16 cellular contexts compared by ENCODE assay signal in the genomic region with DNA sequence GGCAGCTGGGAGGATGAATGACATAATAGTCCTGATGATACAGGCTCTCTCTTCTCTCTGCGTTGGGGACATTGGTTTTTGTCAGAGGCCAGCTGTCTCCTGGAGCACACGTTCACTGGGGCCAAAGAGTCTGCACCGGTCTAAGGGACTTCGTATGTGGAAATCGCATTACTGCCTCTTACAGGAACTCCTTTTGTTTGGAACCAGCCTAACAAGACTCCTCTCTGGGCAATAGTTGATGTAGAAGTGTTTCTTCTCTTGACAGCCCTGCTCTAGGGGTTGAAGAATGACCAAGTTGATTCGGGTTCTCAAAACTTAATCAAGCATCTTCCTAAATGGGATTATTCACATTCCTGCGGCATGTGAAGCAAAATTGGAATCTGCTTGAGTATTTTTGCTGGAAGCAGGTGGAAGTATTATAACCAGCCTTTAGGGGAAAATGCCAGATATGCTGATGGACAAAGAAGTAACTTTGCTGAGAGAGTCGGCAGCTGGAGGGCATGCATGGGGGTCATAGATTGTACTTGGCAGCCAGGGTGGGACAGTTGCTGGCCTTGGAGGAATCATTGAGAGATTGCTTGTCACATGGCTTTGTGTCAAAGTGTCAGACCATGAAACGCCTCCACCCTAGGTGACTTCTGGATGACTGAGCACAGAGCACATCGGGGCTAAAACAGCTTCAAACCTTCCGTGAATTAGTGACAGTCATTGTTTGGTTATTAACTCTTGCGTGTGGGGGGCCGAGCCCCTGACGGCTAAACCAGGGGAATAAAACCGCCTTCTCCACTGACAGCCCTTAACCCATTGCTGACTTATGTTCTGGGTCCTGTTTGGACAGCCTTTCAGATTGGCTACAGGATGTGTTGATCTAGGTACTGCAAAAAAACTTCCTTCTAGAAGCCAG.
A peak's percentile ranks its signal among the peaks of the same experiment; 100 is the strongest.
DNase-seq lines count a peak whose midpoint lies in the region; ATAC-seq and FAIRE-seq lines count a peak whose summit lies in the region.
"Had no signal": no experiment of that assay in that cellular context is flagged by ENCODE, and none has a peak within 500 bp of the region (broad histone marks: within the 10 kb centered on the region; RNA-seq: fewer than 3 reads in every experiment).

No MANE protein-coding gene starts in this region.

- DNase-seq in ACHN (peak; percentile 84), RCC 7860 (ENCODE audit: low spot score) (peak; percentile 25), left kidney (ENCODE audit: low read depth, low spot score) (peak; percentile 77), OCI-M2 (lab: John Stamatoyannopoulos, UW; ENCODE audit: unreplicated experiment) (no peak), middle frontal gyrus (ENCODE audit: extremely low spot score, low spot score) (no peak), NCI-H510A (lab: John Stamatoyannopoulos, UW) (no peak)
- no peak for DNase-seq in activated CD8-positive, alpha-beta memory T cell treated with anti-CD3 and anti-CD28 coated beads, Interleukin-2, amount 50 U/mL, for 4 hours
- DNase-seq: activated T-cell treated with anti-CD3 and anti-CD28 coated beads, Interleukin-2, amount 50 U/mL, for 1 hour; NCI-H2081 treated with DMSO at 0.1 percent for 48 hours; NCI-H774; Peyer's patch; posterior cingulate gyrus; stimulated activated naive CD4-positive, alpha-beta T cell had no signal

- peak; percentile 79 for ATAC-seq in HG02759 (IDR thresholded peaks at IDR 0.05; ENCODE audit: unreplicated experiment)
- ATAC-seq: SK-N-SH treated with all-trans-retinoic acid at 6 μM for 48 hours had no signal

- FAIRE-seq in RCC 7860 (lab: Jason Lieb, UNC): peak; percentile 84
- FAIRE-seq: H1 had no signal

- in situ Hi-C loops in ACHN (cut with HindIII; ENCODE audit: low pct_ligation_motif_present, low pct_unique_long_range_greater_than_20kb, low sequenced_read_pairs): no loop called here

Comparison
In these comparisons a context has a peak if more than half of its experiments do, and no peak if none do; other contexts are left out.
1. DNase-seq: peak in ACHN (single experiment), RCC 7860 (single experiment) and left kidney (single experiment); none in OCI-M2 (single experiment), middle frontal gyrus (single experiment), activated CD8-positive, alpha-beta memory T cell treated with anti-CD3 and anti-CD28 coated beads, Interleukin-2, amount 50 U/mL, for 4 hours (single experiment) and NCI-H510A (single experiment).